Comparison of ENCODE assay signal across 36 cellular contexts in the genomic region with DNA sequence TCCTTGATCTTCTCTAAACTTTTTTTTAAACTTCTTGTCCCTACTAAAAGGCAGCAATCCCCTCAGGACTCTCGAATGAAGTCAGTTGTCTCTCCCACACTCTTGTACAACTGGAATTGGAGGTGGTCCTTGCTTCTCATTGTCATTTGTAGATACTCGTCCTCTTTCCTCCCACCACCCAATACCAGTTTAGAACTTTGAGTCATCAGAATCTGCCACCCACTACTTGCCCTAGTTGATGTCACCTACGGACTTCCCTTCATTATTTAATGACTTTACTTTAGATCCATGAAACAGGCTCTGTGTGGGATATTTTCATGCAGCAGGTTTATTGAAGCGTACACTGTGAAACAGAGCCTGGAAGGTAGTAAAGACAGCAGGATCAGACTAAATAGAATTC. TPM values are rescaled to one million over a fixed set of nuclear protein-coding genes. Genes with fewer than 3 reads are reported as not detected.
A peak's percentile ranks its signal among the peaks of the same experiment; 100 is the strongest.
DNase-seq lines count a peak whose midpoint lies in the region; ATAC-seq and TF ChIP-seq lines count a peak whose summit lies in the region.
"Had no signal": no experiment of that assay in that cellular context is flagged by ENCODE, and none has a peak within 500 bp of the region (broad histone marks: within the 10 kb centered on the region; RNA-seq: fewer than 3 reads in every experiment).

No MANE protein-coding gene starts in this region.

- H3K27ac Mint-ChIP-seq in neural progenitor cell, result peak overlapping the region; percentile 57
- H3K27ac Mint-ChIP-seq: B cell; CD14-positive monocyte; CD4-positive, alpha-beta memory T cell; CD4-positive, alpha-beta T cell; CD8-positive, alpha-beta memory T cell; CD8-positive, alpha-beta T cell had no signal

- no peaks in the 10 kb centered on the region for H3K27me3 Mint-ChIP-seq in neural progenitor cell (ENCODE audit: insufficient read depth, low read depth)
- H3K27me3 Mint-ChIP-seq: CD4-positive, CD25-positive, alpha-beta regulatory T cell had no signal

- H3K4me1 ChIP-seq in HEK293 (ENCODE audit: control insufficient read depth, insufficient read depth, low read length) (no peaks in the 10 kb centered on the region), neural progenitor cell (no peaks in the 10 kb centered on the region)
- H3K4me1 ChIP-seq: A549; BE2C; BLaER1; BLaER1 treated with 17β-estradiol and CSF1 and Interleukin-3, amounts not matched to agents 10 nM and 100 nM; Caco-2 had no signal

- no peak for ATAC-seq in HG02840 (IDR thresholded peaks at IDR 0.05; ENCODE audit: low FRiP score, unreplicated experiment)
- ATAC-seq: A549; CD8-positive, alpha-beta T cell had no signal

- no peaks in the 10 kb centered on the region for H3K36me3 Mint-ChIP-seq in neural progenitor cell
- H3K36me3 Mint-ChIP-seq: CD14-positive monocyte; CD4-positive, alpha-beta memory T cell; CD4-positive, CD25-positive, alpha-beta regulatory T cell; CD8-positive, alpha-beta memory T cell; CD8-positive, alpha-beta T cell had no signal

- TF ChIP-seq CTCF in HEK293 (tag by site-specific recombination; IDR thresholded peaks at IDR 0.05), result no peak
- TF ChIP-seq CTCF in WERI-Rb-1 (IDR thresholded peaks at IDR 0.05; ENCODE audit: low read depth, low read length), result no peak
- TF ChIP-seq CTCF in neural progenitor cell (IDR thresholded peaks at IDR 0.05), result no peak

- POLR2A ChIA-PET in HEK293 (lab: Yijun Ruan, JAX), result no interaction called here

- no peak overlapping the region for H2AFZ ChIP-seq in neural progenitor cell (replicated peaks)

- H3K4me3 ChIP-seq in HEK293 (ENCODE audit: low read depth, low read length), result no peak overlapping the region
- no peak overlapping the region for H3K4me3 ChIP-seq in WERI-Rb-1 (ENCODE audit: low read depth, low read length)
- no peak overlapping the region for H3K4me3 ChIP-seq in neural progenitor cell
- H3K4me3 ChIP-seq: A549; BLaER1; BLaER1 treated with 17β-estradiol and CSF1 and Interleukin-3, amounts not matched to agents 10 nM and 100 nM had no signal

- peaks cover 16% of the 10 kb centered on the region for H3K4me1 Mint-ChIP-seq in neural progenitor cell
- H3K4me1 Mint-ChIP-seq: B cell; CD14-positive monocyte; CD4-positive, alpha-beta memory T cell; CD4-positive, CD25-positive, alpha-beta regulatory T cell; CD8-positive, alpha-beta memory T cell had no signal

- CTCF ChIA-PET in HEK293 (lab: Yijun Ruan, JAX), result no interaction called here

- no peaks in the 10 kb centered on the region for H4K20me1 ChIP-seq in neural progenitor cell (ENCODE audit: low read depth)
- H4K20me1 ChIP-seq: BLaER1; BLaER1 treated with 17β-estradiol and CSF1 and Interleukin-3, amounts not matched to agents 10 nM and 100 nM had no signal

- no peak overlapping the region for H3K4me3 Mint-ChIP-seq in neural progenitor cell
- H3K4me3 Mint-ChIP-seq: B cell; CD14-positive monocyte; CD4-positive, alpha-beta memory T cell; CD4-positive, alpha-beta T cell; CD4-positive, CD25-positive, alpha-beta regulatory T cell; CD8-positive, alpha-beta memory T cell; CD8-positive, alpha-beta T cell had no signal

- no peak overlapping the region for H3K9ac ChIP-seq in neural progenitor cell
- H3K9ac ChIP-seq: BLaER1; BLaER1 treated with 17β-estradiol and CSF1 and Interleukin-3, amounts not matched to agents 10 nM and 100 nM had no signal

- peaks cover 3% of the 10 kb centered on the region for H3K9me3 Mint-ChIP-seq in neural progenitor cell
- H3K9me3 Mint-ChIP-seq: CD8-positive, alpha-beta T cell had no signal

- no peaks in the 10 kb centered on the region for H3F3A ChIP-seq in neural progenitor cell (ENCODE audit: low read depth)

- H3K27ac ChIP-seq in HEK293 (ENCODE audit: extremely low read depth, low read depth, low read length) (no peak overlapping the region), WERI-Rb-1 (peak overlapping the region; percentile 24), neural progenitor cell (no peak overlapping the region)
- H3K27ac ChIP-seq: 22Rv1; A549; BLaER1; BLaER1 treated with 17β-estradiol and CSF1 and Interleukin-3, amounts not matched to agents 10 nM and 100 nM; C4-2B had no signal

- DNase-seq in WERI-Rb-1, result no peak
- no peak for DNase-seq in neural progenitor cell (ENCODE audit: low spot score)
- peak; percentile 63 for DNase-seq in putamen (ENCODE audit: low spot score)
- no peak for DNase-seq in AML-193 (lab: John Stamatoyannopoulos, UW)
- DNase-seq in NCI-H2107 treated with DMSO at 0.1 percent for 48 hours (lab: John Stamatoyannopoulos, UW; ENCODE audit: unreplicated experiment), result no peak
- DNase-seq in NCI-H1105 (lab: John Stamatoyannopoulos, UW), result no peak
- DNase-seq: 8988T; ACHN; C1 segment of cervical spinal cord; Caco-2; Calu3; CD4-positive, alpha-beta memory T cell; CD4-positive, alpha-beta T cell; CD4-positive, CD25-positive, alpha-beta regulatory T cell; CD8-positive, alpha-beta memory T cell; CD8-positive, alpha-beta T cell; COR-L47; DMS 273 treated with DMSO at 0.1 percent for 48 hours; DMS153; DMS53; DMS79; DMS79 treated with DMSO at 0.1 percent for 48 hours; DND-41; EL had no signal

- H3K9me3 ChIP-seq in HEK293 (ENCODE audit: control insufficient read depth, insufficient read depth, low read depth, low read length) (no peaks in the 10 kb centered on the region), WERI-Rb-1 (ENCODE audit: severe bottlenecking) (peaks cover 4% of the 10 kb centered on the region), neural progenitor cell (ENCODE audit: low read depth) (peaks cover 2% of the 10 kb centered on the region)
- H3K9me3 ChIP-seq: A549, BE2C, BLaER1, Caco-2 had no signal

- H3K27me3 ChIP-seq in WERI-Rb-1 (ENCODE audit: insufficient read depth, low read depth, severe bottlenecking) (no peaks in the 10 kb centered on the region), neural progenitor cell (no peaks in the 10 kb centered on the region)
- H3K27me3 ChIP-seq: BLaER1; BLaER1 treated with 17β-estradiol and CSF1 and Interleukin-3, amounts not matched to agents 10 nM and 100 nM had no signal

- no peaks in the 10 kb centered on the region for H3K79me2 ChIP-seq in neural progenitor cell (ENCODE audit: low read depth)

- H3K4me2 ChIP-seq in neural progenitor cell, result no peak overlapping the region
- H3K4me2 ChIP-seq: A549; BLaER1; BLaER1 treated with 17β-estradiol and CSF1 and Interleukin-3, amounts not matched to agents 10 nM and 100 nM had no signal

- H3K36me3 ChIP-seq in HEK293 (ENCODE audit: control insufficient read depth in 2 of 2, insufficient read depth in 1 of 2, low read length in 2 of 2), result no peaks in the 10 kb centered on the region
- no peaks in the 10 kb centered on the region for H3K36me3 ChIP-seq in WERI-Rb-1
- H3K36me3 ChIP-seq in neural progenitor cell, result no peaks in the 10 kb centered on the region
- H3K36me3 ChIP-seq: BE2C; BLaER1; BLaER1 treated with 17β-estradiol and CSF1 and Interleukin-3, amounts not matched to agents 10 nM and 100 nM had no signal

TF ChIP-seq in HEK293, 187 proteins besides CTCF, POLR2A, EP300 and RAD21 (continues in another document):
- TF ChIP-seq ZNF571 (tag by site-specific recombination; IDR thresholded peaks at IDR 0.05) (no peak), ZNF280D (tag by site-specific recombination; IDR thresholded peaks at IDR 0.05) (no peak), SCRT2 (tag by site-specific recombination; IDR thresholded peaks at IDR 0.05) (no peak), ZBTB8A (tag by site-specific recombination; IDR thresholded peaks at IDR 0.05) (no peak), ZFHX2 (tag by site-specific recombination; conservative IDR thresholded peaks at IDR 0.05) (peak; percentile 29), EGR2 (tag by site-specific recombination; IDR thresholded peaks at IDR 0.05; ENCODE audit: low read depth) (peak; percentile 57), GFI1B (tag by site-specific recombination; IDR thresholded peaks at IDR 0.05) (no peak), KLF7 (tag by site-specific recombination; IDR thresholded peaks at IDR 0.05; ENCODE audit: borderline replicate concordance) (no peak)
- TF ChIP-seq, protein P1, sequence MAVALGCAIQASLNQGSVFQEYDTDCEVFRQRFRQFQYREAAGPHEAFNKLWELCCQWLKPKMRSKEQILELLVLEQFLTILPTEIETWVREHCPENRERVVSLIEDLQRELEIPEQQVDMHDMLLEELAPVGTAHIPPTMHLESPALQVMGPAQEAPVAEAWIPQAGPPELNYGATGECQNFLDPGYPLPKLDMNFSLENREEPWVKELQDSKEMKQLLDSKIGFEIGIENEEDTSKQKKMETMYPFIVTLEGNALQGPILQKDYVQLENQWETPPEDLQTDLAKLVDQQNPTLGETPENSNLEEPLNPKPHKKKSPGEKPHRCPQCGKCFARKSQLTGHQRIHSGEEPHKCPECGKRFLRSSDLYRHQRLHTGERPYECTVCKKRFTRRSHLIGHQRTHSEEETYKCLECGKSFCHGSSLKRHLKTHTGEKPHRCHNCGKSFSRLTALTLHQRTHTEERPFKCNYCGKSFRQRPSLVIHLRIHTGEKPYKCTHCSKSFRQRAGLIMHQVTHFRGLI (tag by site-specific recombination; IDR thresholded peaks at IDR 0.05), result no peak

RNA-seq across cellular contexts. Expression of gene LHFPL3, which starts 28.6 kb away (rescaled TPM):
- total RNA-seq in neural progenitor cell (ENCODE audit: low replicate concordance), result 0.12 and 0.30 TPM in 2 replicates
- total RNA-seq: A172; A673; B cell; Caco-2; Calu3; CD4-positive, alpha-beta memory T cell; CD4-positive, alpha-beta T cell; CD4-positive, CD25-positive, alpha-beta regulatory T cell; CD8-positive, alpha-beta memory T cell; CD8-positive, alpha-beta T cell had no signal
